17 cellular contexts compared by ENCODE assay signal in the genomic region with DNA sequence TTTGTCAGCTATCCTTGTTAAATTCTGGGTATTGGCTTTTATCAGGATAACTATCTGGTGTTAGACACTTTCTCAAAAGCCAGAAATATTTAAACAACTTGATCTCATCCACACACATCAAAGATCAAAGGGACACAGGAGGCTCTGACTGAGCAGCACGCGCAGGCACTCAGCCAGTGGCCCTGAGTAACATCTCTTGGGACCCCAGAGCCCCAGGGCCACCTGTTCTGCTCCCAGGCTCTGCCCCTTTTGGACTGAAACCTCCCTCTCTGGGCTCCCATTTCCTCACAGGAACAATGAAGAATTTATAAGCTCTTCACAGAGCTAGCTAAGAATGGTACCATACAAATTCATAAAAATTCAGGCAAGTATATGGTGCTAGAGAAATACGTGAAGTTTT. TPM values are rescaled to one million over a fixed set of nuclear protein-coding genes. Genes with fewer than 3 reads are reported as not detected.
DNase-seq lines count a peak whose midpoint lies in the region; ATAC-seq lines count a peak whose summit lies in the region.
"Had no signal": no experiment of that assay in that cellular context is flagged by ENCODE, and none has a peak within 500 bp of the region (broad histone marks: within the 10 kb centered on the region; RNA-seq: fewer than 3 reads in every experiment).

No MANE protein-coding gene starts in this region.

- peak overlapping the region; percentile 86 for H3K27ac Mint-ChIP-seq in T-helper 2 cell treated with Interferon-gamma antibody and Interleukin-4, amounts not matched to agents 5 μg/mL and 100 μg/mL, for 36 hours
- H3K27ac Mint-ChIP-seq in activated naive CD4-positive, alpha-beta T cell treated with anti-CD3 and anti-CD28 coated beads, Interleukin-2, amount 50 U/mL, for 72 hours, result peak overlapping the region; percentile 83 to 96
- H3K27ac Mint-ChIP-seq in natural killer cell treated with Interleukin-12 subunit alpha and Interleukin-12 subunit beta and Interleukin-15 and Interleukin-18, amount 100 ng/mL, for 72 hours, result peak overlapping the region; percentile 49 to 82

- peaks cover 73% of the 10 kb centered on the region for H3K4me1 Mint-ChIP-seq in T-helper 2 cell treated with Interferon-gamma antibody and Interleukin-4, amounts not matched to agents 5 μg/mL and 100 μg/mL, for 36 hours (ENCODE audit: low read depth)
- peaks cover 66 to 71% of the 10 kb centered on the region in 2 donors for H3K4me1 Mint-ChIP-seq in natural killer cell treated with Interleukin-12 subunit alpha and Interleukin-12 subunit beta and Interleukin-15 and Interleukin-18, amount 100 ng/mL, for 72 hours (ENCODE audit: low read depth in 2 of 2)

- no peaks in the 10 kb centered on the region for H3K9me3 Mint-ChIP-seq in T-helper 2 cell treated with Interferon-gamma antibody and Interleukin-4, amounts not matched to agents 5 μg/mL and 100 μg/mL, for 36 hours
- H3K9me3 Mint-ChIP-seq in activated naive CD4-positive, alpha-beta T cell treated with anti-CD3 and anti-CD28 coated beads, Interleukin-2, amount 50 U/mL, for 72 hours, result peaks cover 0 to 7% of the 10 kb centered on the region in 2 donors
- no peaks in the 10 kb centered on the region for H3K9me3 Mint-ChIP-seq in natural killer cell treated with Interleukin-12 subunit alpha and Interleukin-12 subunit beta and Interleukin-15 and Interleukin-18, amount 100 ng/mL, for 72 hours

- H3K36me3 Mint-ChIP-seq in T-helper 2 cell treated with Interferon-gamma antibody and Interleukin-4, amounts not matched to agents 5 μg/mL and 100 μg/mL, for 36 hours (ENCODE audit: low read depth), result peaks cover 51% of the 10 kb centered on the region
- peaks cover 12 to 27% of the 10 kb centered on the region in 2 donors for H3K36me3 Mint-ChIP-seq in activated naive CD4-positive, alpha-beta T cell treated with anti-CD3 and anti-CD28 coated beads, Interleukin-2, amount 50 U/mL, for 72 hours
- no peaks in the 10 kb centered on the region for H3K36me3 Mint-ChIP-seq in natural killer cell treated with Interleukin-12 subunit alpha and Interleukin-12 subunit beta and Interleukin-15 and Interleukin-18, amount 100 ng/mL, for 72 hours

- H3K4me3 Mint-ChIP-seq in T-helper 2 cell treated with Interferon-gamma antibody and Interleukin-4, amounts not matched to agents 5 μg/mL and 100 μg/mL, for 36 hours, result peak overlapping the region; percentile 70
- H3K4me3 Mint-ChIP-seq in natural killer cell treated with Interleukin-12 subunit alpha and Interleukin-12 subunit beta and Interleukin-15 and Interleukin-18, amount 100 ng/mL, for 72 hours, result no peak overlapping the region

- DNase-seq in T-helper 2 cell treated with Interferon-gamma antibody and Interleukin-4, amounts not matched to agents 5 μg/mL and 100 μg/mL, for 36 hours (ENCODE audit: low spot score), result no peak
- DNase-seq in T-helper 2 cell, result no peak
- peak; percentile 33 for DNase-seq in NCI-H2171 (lab: John Stamatoyannopoulos, UW)
- DNase-seq in activated naive CD4-positive, alpha-beta T cell treated with anti-CD3 and anti-CD28 coated beads, Interleukin-2, amount 50 U/mL, for 72 hours (ENCODE audit: low spot score in 2 of 2), result no peak
- no peak for DNase-seq in natural killer cell treated with Interleukin-12 subunit alpha and Interleukin-12 subunit beta and Interleukin-15 and Interleukin-18, amount 100 ng/mL, for 72 hours (ENCODE audit: low spot score)
- no peak for DNase-seq in NCI-H446 (lab: John Stamatoyannopoulos, UW)
- DNase-seq in ureter (ENCODE audit: low spot score), result no peak
- DNase-seq: body of pancreas, mammary epithelial cell, NCI-H1105 treated with DMSO at 0.1 percent for 48 hours, NCI-H226, right cardiac atrium, SK-N-SH, upper lobe of right lung, WERI-Rb-1 had no signal

- no peak for ATAC-seq in activated naive CD4-positive, alpha-beta T cell treated with anti-CD3 and anti-CD28 coated beads, Interleukin-2, amount 50 U/mL, for 72 hours
- ATAC-seq in natural killer cell treated with Interleukin-12 subunit alpha and Interleukin-12 subunit beta and Interleukin-15 and Interleukin-18, amount 100 ng/mL, for 72 hours, result no peak
- no peak for ATAC-seq in HG03571 (IDR thresholded peaks at IDR 0.05; ENCODE audit: unreplicated experiment)
- ATAC-seq: body of pancreas, right cardiac atrium had no signal

- H3K27me3 Mint-ChIP-seq in T-helper 2 cell treated with Interferon-gamma antibody and Interleukin-4, amounts not matched to agents 5 μg/mL and 100 μg/mL, for 36 hours (ENCODE audit: low read depth), result no peaks in the 10 kb centered on the region
- H3K27me3 Mint-ChIP-seq in natural killer cell treated with Interleukin-12 subunit alpha and Interleukin-12 subunit beta and Interleukin-15 and Interleukin-18, amount 100 ng/mL, for 72 hours, result no peaks in the 10 kb centered on the region

RNA-seq across cellular contexts. Expression of a gene that starts 16.1 kb away (rescaled TPM):
- 10 to 100 TPM; 16.6 to 44.6 TPM for total RNA-seq in activated naive CD4-positive, alpha-beta T cell treated with anti-CD3 and anti-CD28 coated beads, Interleukin-2, amount 50 U/mL, for 72 hours
- total RNA-seq in natural killer cell treated with Interleukin-12 subunit alpha and Interleukin-12 subunit beta and Interleukin-15 and Interleukin-18, amount 100 ng/mL, for 72 hours, result 10 to 100 TPM; 16.6 to 22.8 TPM
- total RNA-seq in ureter, result 10.6 TPM
- total RNA-seq: A673 had no signal
